In genomic region chr13:83024955-83025594, GRCh38 we compare ENCODE assay signal across 17 cellular contexts.
DNase-seq lines count a peak whose midpoint lies in the region; ATAC-seq and TF ChIP-seq lines count a peak whose summit lies in the region.
"Had no signal": no experiment of that assay in that cellular context is flagged by ENCODE, and none has a peak within 500 bp of the region (broad histone marks: within the 10 kb centered on the region; RNA-seq: fewer than 3 reads in every experiment).

No MANE protein-coding gene starts in this region.

- no peak overlapping the region for H3K27ac ChIP-seq in endodermal cell (ENCODE audit: low read depth, low read length)
- H3K27ac ChIP-seq: A549 had no signal

- no peaks in the 10 kb centered on the region for H3K36me3 ChIP-seq in endodermal cell (ENCODE audit: control insufficient read depth, insufficient read depth, low read length)
- H3K36me3 ChIP-seq: HAP-1 had no signal

- H3K4me3 Mint-ChIP-seq in endodermal cell, result no peak overlapping the region
- H3K4me3 Mint-ChIP-seq: CD14-positive monocyte had no signal

- H3K4me3 ChIP-seq in endodermal cell (ENCODE audit: low read length), result no peak overlapping the region
- H3K4me3 ChIP-seq: A549, HAP-1 had no signal

- H3K4me1 ChIP-seq in endodermal cell (ENCODE audit: control insufficient read depth, insufficient read depth, low read length), result no peaks in the 10 kb centered on the region
- H3K4me1 ChIP-seq: A549, HAP-1 had no signal

- DNase-seq in EL, result peak; percentile 2
- peak; percentile 51 for DNase-seq in NCI-H226
- DNase-seq in endodermal cell, result peak; percentile 48
- DNase-seq in islet precursor cell, result peak; percentile 53
- no peak for DNase-seq in effector CD8-positive, alpha-beta T cell (lab: John Stamatoyannopoulos, UW)
- DNase-seq in NCI-H2196 treated with DMSO at 0.1 percent for 48 hours (lab: John Stamatoyannopoulos, UW; ENCODE audit: unreplicated experiment), result no peak
- DNase-seq: Karpas-422, NCI-H1105 treated with DMSO at 0.1 percent for 48 hours, NCI-H1694 treated with DMSO at 0.1 percent for 48 hours, NCI-H69, SIG-M5 had no signal

- ATAC-seq in HG03039 (IDR thresholded peaks at IDR 0.05; ENCODE audit: unreplicated experiment) (no peak), GM21825 (IDR thresholded peaks at IDR 0.05; ENCODE audit: unreplicated experiment) (no peak)
- ATAC-seq: A549, HepG2 had no signal

- H3K4me1 Mint-ChIP-seq in endodermal cell, result no peaks in the 10 kb centered on the region
- H3K4me1 Mint-ChIP-seq: CD14-positive monocyte had no signal

- no peaks in the 10 kb centered on the region for H3K27me3 Mint-ChIP-seq in endodermal cell (ENCODE audit: insufficient read depth)

- H3K9ac ChIP-seq in endodermal cell (ENCODE audit: extremely low read depth, low read length, poor library complexity, severe bottlenecking), result no peak overlapping the region

- no peaks in the 10 kb centered on the region for H3K9me3 Mint-ChIP-seq in endodermal cell

- H3K27me3 ChIP-seq in endodermal cell (ENCODE audit: control insufficient read depth, insufficient read depth, low read length, poor library complexity, severe bottlenecking), result no peaks in the 10 kb centered on the region

- H3K9me3 ChIP-seq in endodermal cell (ENCODE audit: control insufficient read depth, low read length), result no peaks in the 10 kb centered on the region
- H3K9me3 ChIP-seq: A549, HAP-1 had no signal

- TF ChIP-seq CTCF in endodermal cell (conservative IDR thresholded peaks at IDR 0.05), result no peak

- 86 to 100% methylated on average over 1 of the region's 1 CpG for WGBS in endodermal cell (ENCODE audit: insufficient coverage in 1 of 2, insufficient read length in 1 of 2), 2 experiments

- H3K36me3 Mint-ChIP-seq in endodermal cell (ENCODE audit: low read depth), result no peaks in the 10 kb centered on the region
- H3K36me3 Mint-ChIP-seq: CD14-positive monocyte had no signal

- H3K27ac Mint-ChIP-seq in endodermal cell, result no peak overlapping the region
- H3K27ac Mint-ChIP-seq: CD14-positive monocyte had no signal

Comparison
In these comparisons a context has a peak if more than half of its experiments do, and no peak if none do; other contexts are left out.
1. DNase-seq: peak in EL (single experiment), NCI-H226 (single experiment), endodermal cell (single experiment) and islet precursor cell (single experiment); none in effector CD8-positive, alpha-beta T cell (single experiment) and NCI-H2196 treated with DMSO at 0.1 percent for 48 hours (single experiment).